ENCODE assay signal across 12 cellular contexts in genomic region chr9:127162567-127163365, GRCh38. TPM values are rescaled to one million over a fixed set of nuclear protein-coding genes. Genes with fewer than 3 reads are reported as not detected.
A peak's percentile ranks its signal among the peaks of the same experiment; 100 is the strongest.
DNase-seq lines count a peak whose midpoint lies in the region; ATAC-seq, FAIRE-seq and TF ChIP-seq lines count a peak whose summit lies in the region.
"Had no signal": no experiment of that assay in that cellular context is flagged by ENCODE, and none has a peak within 500 bp of the region (broad histone marks: within the 10 kb centered on the region; RNA-seq: fewer than 3 reads in every experiment).

No MANE protein-coding gene starts in this region.

- ATAC-seq in HG03354 (IDR thresholded peaks at IDR 0.05; ENCODE audit: poor library complexity, severe bottlenecking, unreplicated experiment), result no peak
- ATAC-seq: WTC11 had no signal

- no peaks in the 10 kb centered on the region for H3K9me3 ChIP-seq in fibroblast of lung (ENCODE audit: control insufficient read depth, insufficient read depth, low read depth, low read length)
- H3K9me3 ChIP-seq: pancreas had no signal

- peak overlapping the region; percentile 19 for H3K4me2 ChIP-seq in fibroblast of lung (ENCODE audit: extremely low read depth, insufficient read depth, low read length)

- H3K4me1 ChIP-seq in fibroblast of lung (ENCODE audit: control insufficient read depth, extremely low read depth, insufficient read depth, low read length), result peaks cover 24% of the 10 kb centered on the region
- H3K4me1 ChIP-seq: pancreas had no signal

- no peaks in the 10 kb centered on the region for H4K20me1 ChIP-seq in fibroblast of lung (ENCODE audit: control insufficient read depth, extremely low read depth, insufficient read depth, low read length)

- DNase-seq in ELR (ENCODE audit: low read depth) (peak; percentile 15), RPMI7951 (ENCODE audit: low read depth) (peak; percentile 49), fibroblast of lung (ENCODE audit: low read depth in 2 of 2) (no peak), GM19239 (ENCODE audit: insufficient read length, low spot score) (no peak)
- no peak for DNase-seq in activated effector memory CD4-positive, alpha-beta T cell treated with anti-CD3 and anti-CD28 coated beads, Interleukin-2, amount 50 U/mL, for 16 hours
- DNase-seq: NCI-H1092 had no signal

- no peaks in the 10 kb centered on the region for H3K27me3 ChIP-seq in fibroblast of lung (ENCODE audit: control insufficient read depth, insufficient read depth, low read length)
- H3K27me3 ChIP-seq: brain microvascular endothelial cell, pancreas had no signal

- TF ChIP-seq CTCF in fibroblast of lung (conservative IDR thresholded peaks at IDR 0.05 in 1 of 2, IDR thresholded peaks at IDR 0.05 in 1 of 2; ENCODE audit: low read depth in 1 of 2, low read length in 2 of 2), result no peak

- no peaks in the 10 kb centered on the region for H3K36me3 ChIP-seq in fibroblast of lung (ENCODE audit: control insufficient read depth, insufficient read depth, low read length)
- H3K36me3 ChIP-seq: brain microvascular endothelial cell, pancreas had no signal

- H3K9ac ChIP-seq in fibroblast of lung (ENCODE audit: insufficient read depth, low read length), result no peak overlapping the region

- FAIRE-seq in GM19239 (lab: Jason Lieb, UNC), result no peak
- FAIRE-seq: endometrium, pancreas had no signal

- H3K4me3 ChIP-seq in fibroblast of lung (replicated peaks in 1 of 4; ENCODE audit: control extremely low read depth in 1 of 4, insufficient read depth in 1 of 4, low read depth in 3 of 4, low read length in 4 of 4) (no peak overlapping the region), skin epidermis (no peak overlapping the region)
- H3K4me3 ChIP-seq: pancreas had no signal

- H3K27ac ChIP-seq in fibroblast of lung (ENCODE audit: insufficient read depth, low read length), result peak overlapping the region; percentile 64
- H3K27ac ChIP-seq in skin epidermis, result peak overlapping the region in 15 of 21 experiments; percentile 1 to 91 (median 39)
- H3K27ac ChIP-seq: brain microvascular endothelial cell, pancreas had no signal

- H3K79me2 ChIP-seq in fibroblast of lung (ENCODE audit: control insufficient read depth, insufficient read depth, low read length), result no peaks in the 10 kb centered on the region

- no peak overlapping the region for H2AFZ ChIP-seq in fibroblast of lung (ENCODE audit: low read length)

RNA-seq across cellular contexts. Expression of gene ANGPTL2, which starts 40.3 kb away (rescaled TPM):
- 36.3 and 47.8 TPM in 2 replicates for total RNA-seq in RPMI7951 (2014; rRNA removed; shearing (Covaris generic))
- 108 and 163 TPM in 2 replicates for total RNA-seq in fibroblast of lung
- 56.9 and 128 TPM in 2 replicates for polyA plus RNA-seq in fibroblast of lung
- polyA plus RNA-seq in fibroblast of lung (2012), result 57.6 and 130 TPM in 2 replicates
- polyA minus RNA-seq in fibroblast of lung (ENCODE audit: low replicate concordance), result 60.0 and 118 TPM in 2 replicates

Comparison
In these comparisons a context has a peak if more than half of its experiments do, and no peak if none do; other contexts are left out.
1. DNase-seq: peak in ELR (single experiment) and RPMI7951 (single experiment); none in fibroblast of lung (0 of 2), GM19239 (single experiment) and activated effector memory CD4-positive, alpha-beta T cell treated with anti-CD3 and anti-CD28 coated beads, Interleukin-2, amount 50 U/mL, for 16 hours (single experiment).